Comparison of ENCODE assay signal across 12 cellular contexts in the genomic region with DNA sequence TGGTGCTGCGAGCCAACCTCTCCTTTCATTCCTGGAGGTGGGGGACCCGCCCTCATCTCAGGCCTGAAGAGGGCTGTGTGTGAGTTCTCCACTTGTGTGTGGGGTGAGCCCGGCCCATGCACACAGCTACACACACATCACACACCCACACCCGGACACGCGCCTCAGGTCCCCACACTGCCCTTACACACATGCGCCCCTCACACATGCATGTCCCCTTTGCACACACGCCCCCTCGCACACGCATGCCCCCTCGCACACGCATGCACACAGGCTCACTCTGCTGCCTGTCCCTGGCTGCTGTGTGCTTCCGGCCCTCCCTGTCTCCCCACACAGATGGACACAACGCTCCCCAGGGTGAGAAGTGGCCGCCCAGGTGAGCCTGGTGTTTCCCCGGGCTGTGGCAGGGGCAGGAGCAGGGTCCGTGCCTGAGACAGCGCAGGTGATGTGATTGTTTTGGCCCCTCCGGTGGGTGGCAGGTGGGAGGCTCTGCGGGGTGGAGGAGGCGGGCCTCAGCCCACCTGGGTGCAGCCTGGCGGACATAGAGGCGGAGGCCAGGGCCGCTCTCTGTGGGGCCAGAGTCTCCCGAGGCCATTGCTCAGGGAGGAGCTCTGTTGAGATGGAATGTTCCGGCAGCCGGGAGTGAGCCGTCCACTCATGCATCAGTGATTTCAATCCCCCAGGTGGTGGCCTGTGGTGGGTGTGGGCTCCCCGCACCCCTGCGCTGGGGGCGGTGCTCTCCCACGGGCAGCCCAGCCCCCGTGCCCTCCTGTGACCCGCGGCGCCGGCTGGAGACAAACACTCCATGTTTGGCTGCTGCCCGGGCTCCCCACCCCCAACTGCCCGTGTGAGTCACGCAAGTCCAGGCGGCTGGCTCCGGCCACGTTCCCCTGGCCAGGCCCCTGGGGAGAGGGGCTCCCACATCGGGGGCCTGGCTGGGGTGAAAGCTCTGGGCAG. TPM values are rescaled to one million over a fixed set of nuclear protein-coding genes. Genes with fewer than 3 reads are reported as not detected.
DNase-seq lines count a peak whose midpoint lies in the region; ATAC-seq and TF ChIP-seq lines count a peak whose summit lies in the region.
"Had no signal": no experiment of that assay in that cellular context is flagged by ENCODE, and none has a peak within 500 bp of the region (broad histone marks: within the 10 kb centered on the region; RNA-seq: fewer than 3 reads in every experiment).

No MANE protein-coding gene starts in this region.

- H3K36me3 ChIP-seq in NT2/D1 (ENCODE audit: insufficient read depth, insufficient read length, low read length) = peaks cover 18% of the 10 kb centered on the region

- peaks cover 45% of the 10 kb centered on the region for H3K4me1 ChIP-seq in NT2/D1 (ENCODE audit: insufficient read depth, insufficient read length)

- no peaks in the 10 kb centered on the region for H3K9me3 ChIP-seq in NT2/D1 (ENCODE audit: insufficient read depth, low read length)

- ATAC-seq in omental fat pad (ENCODE audit: low FRiP score) = peak; percentile 86
- ATAC-seq in HG03378 (IDR thresholded peaks at IDR 0.05; ENCODE audit: unreplicated experiment) = no peak
- ATAC-seq in HG02759 (IDR thresholded peaks at IDR 0.05; ENCODE audit: unreplicated experiment) = no peak

- H3K4me3 ChIP-seq in AG10803 (ENCODE audit: low read length) = no peak overlapping the region
- no peak overlapping the region for H3K4me3 ChIP-seq in NT2/D1 (ENCODE audit: insufficient read length, low read depth)

- no peak for TF ChIP-seq CTCF in AG10803 (conservative IDR thresholded peaks at IDR 0.05; ENCODE audit: low read length)
- no peak for TF ChIP-seq CTCF in omental fat pad (IDR thresholded peaks at IDR 0.05)

- peak overlapping the region; percentile 26 for H3K9ac ChIP-seq in NT2/D1 (ENCODE audit: insufficient read length, low read depth)

- DNase-seq in AG10803 (ENCODE audit: low read depth) (peak; percentile 31), NT2/D1 (ENCODE audit: low read depth, low spot score) (no peak), fibroblast of gingiva (ENCODE audit: low read depth) (peak; percentile 8), omental fat pad (ENCODE audit: low spot score) (peak; percentile 53)
- DNase-seq in stimulated activated CD4-positive, alpha-beta T cell treated with anti-CD3 and anti-CD28 coated beads, Interleukin-1b, Interleukin-23, amount 100 ng/mL, for 48 hours = no peak
- DNase-seq in stimulated activated naive CD4-positive, alpha-beta T cell treated with Interleukin-2 at 50 U/mL for 16 hours (lab: John Stamatoyannopoulos, UW) = no peak
- DNase-seq: activated naive CD4-positive, alpha-beta T cell treated with anti-CD3 and anti-CD28 coated beads for 36 hours; naive B cell had no signal

- H3K27me3 ChIP-seq in NT2/D1 (ENCODE audit: insufficient read depth, insufficient read length) = no peaks in the 10 kb centered on the region

RNA-seq across cellular contexts. Expression of gene CACNA1H, which starts 29.1 kb away (rescaled TPM):
- 10 to 100 TPM in 2 of 4 donors, 1 to 10 TPM in 2; 1.8 to 13.6 (median 10.2) TPM for total RNA-seq in omental fat pad

RNA-seq across cellular contexts. Expression of gene TPSG1, which starts 43.1 kb away (rescaled TPM):
- 1 to 10 TPM in 1 of 4 donors, not detected in 3; 1.3 TPM for total RNA-seq in omental fat pad
- total RNA-seq: activated naive CD4-positive, alpha-beta T cell treated with anti-CD3 and anti-CD28 coated beads for 36 hours; NCI-H460; temporal lobe had no signal

RNA-seq across cellular contexts. Expression of gene TPSB2, which starts 48.0 kb away (rescaled TPM):
- total RNA-seq in omental fat pad = 100 to 1,000 TPM in 1 of 4 donors, 10 to 100 TPM in 3; 10.1 to 112 (median 42.0) TPM
- total RNA-seq: activated naive CD4-positive, alpha-beta T cell treated with anti-CD3 and anti-CD28 coated beads for 36 hours; NCI-H460; temporal lobe had no signal

RNA-seq across cellular contexts. Expression of gene TPSAB1, which starts 58.5 kb away (rescaled TPM):
- total RNA-seq in omental fat pad = 10 to 100 TPM; 20.8 to 86.2 (median 31.4) TPM
- total RNA-seq: activated naive CD4-positive, alpha-beta T cell treated with anti-CD3 and anti-CD28 coated beads for 36 hours; NCI-H460; temporal lobe had no signal

Comparison
In these comparisons a context has a peak if more than half of its experiments do, and no peak if none do; other contexts are left out.
1. DNase-seq: peak in AG10803 (single experiment), fibroblast of gingiva (single experiment) and omental fat pad (single experiment); none in NT2/D1 (single experiment), stimulated activated CD4-positive, alpha-beta T cell treated with anti-CD3 and anti-CD28 coated beads, Interleukin-1b, Interleukin-23, amount 100 ng/mL, for 48 hours (single experiment) and stimulated activated naive CD4-positive, alpha-beta T cell treated with Interleukin-2 at 50 U/mL for 16 hours (single experiment).